Comparison of ENCODE assay signal across 1 cellular context in the genomic region with DNA sequence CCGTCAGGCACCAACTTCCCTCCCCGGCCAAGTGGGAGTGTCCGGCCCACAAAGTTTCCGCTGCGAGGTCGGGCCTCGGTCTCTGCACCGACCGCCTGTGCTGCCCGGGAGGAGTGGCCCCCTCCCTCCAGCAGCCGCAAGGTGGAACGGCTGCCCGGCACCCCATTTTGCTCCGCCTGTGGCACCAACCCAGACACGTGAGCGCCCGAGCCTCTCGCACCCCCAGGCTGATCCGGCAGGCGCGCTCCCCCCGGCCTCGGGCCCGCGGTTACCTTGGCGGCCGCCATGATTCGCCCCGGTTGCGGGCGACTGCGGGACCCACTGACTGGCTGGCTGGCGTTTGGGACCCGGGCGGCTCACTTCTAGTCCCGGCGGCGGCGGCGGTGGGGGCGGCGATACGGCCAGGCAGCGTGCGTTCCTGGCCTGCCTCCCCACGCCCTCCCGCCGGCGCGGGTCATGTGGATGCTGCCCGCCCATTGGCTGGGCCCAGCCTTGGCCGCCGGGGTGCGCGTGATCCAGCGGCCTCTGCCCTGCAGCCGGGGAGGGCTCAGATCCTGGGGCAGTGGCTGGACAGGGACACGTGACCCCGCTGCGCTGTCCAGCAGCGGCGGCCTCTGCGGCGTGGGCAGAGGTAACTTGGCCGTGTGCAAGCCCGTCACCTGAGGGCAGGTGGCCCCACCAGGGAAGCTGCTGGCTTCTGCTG.
A peak's percentile ranks its signal among the peaks of the same experiment; 100 is the strongest.
TF ChIP-seq lines count a peak whose summit lies in the region.

SLC25A13 (minus strand) TSS at position 429 of the 703 bp plus-strand sequence; CDS start at position 287, 142 bp downstream.

TF ChIP-seq in K562, 482 proteins besides CTCF, POLR2A, EP300 and RAD21 (continued from another document and continues in another):
- peak; percentile 97 for TF ChIP-seq TFE3 (CRISPR knock-in tag; IDR thresholded peaks at IDR 0.05)
- TF ChIP-seq ZNF699 (CRISPR knock-in tag; IDR thresholded peaks at IDR 0.05; ENCODE audit: insufficient replicate concordance): no peak
- TF ChIP-seq ZNF239 (CRISPR knock-in tag; IDR thresholded peaks at IDR 0.05): no peak
- TF ChIP-seq ZFP91 (CRISPR knock-in tag; IDR thresholded peaks at IDR 0.05): no peak
- no peak for TF ChIP-seq NFE2L1 (tag; IDR thresholded peaks at IDR 0.05; ENCODE audit: borderline replicate concordance, low read depth)
- TF ChIP-seq POLR2AphosphoS2 (IDR thresholded peaks at IDR 0.05; ENCODE audit: low read length): no peak
- peak; percentile 94 for TF ChIP-seq MIER1 (IDR thresholded peaks at IDR 0.05; ENCODE audit: low read depth)
- peak; percentile 62 for TF ChIP-seq ZNF24 (IDR thresholded peaks at IDR 0.05)
- TF ChIP-seq GTF2B (IDR thresholded peaks at IDR 0.05; ENCODE audit: extremely low read depth, insufficient read length): no peak
- TF ChIP-seq TRIM24 (IDR thresholded peaks at IDR 0.05): peak in 1 of 2 experiments; percentile 29; a peak in 1 of 4 replicates
- TF ChIP-seq TRIM28 (IDR thresholded peaks at IDR 0.05): no peak
- no peak for TF ChIP-seq ZNF695 (CRISPR knock-in tag; IDR thresholded peaks at IDR 0.05)
- TF ChIP-seq SP2 (IDR thresholded peaks at IDR 0.05; ENCODE audit: extremely low read depth, low read depth, low read length, poor library complexity, severe bottlenecking): no peak
- TF ChIP-seq RREB1 (CRISPR knock-in tag; IDR thresholded peaks at IDR 0.05): no peak
- TF ChIP-seq BMI1 (IDR thresholded peaks at IDR 0.05; ENCODE audit: low read length): no peak
- no peak for TF ChIP-seq PTBP1 (IDR thresholded peaks at IDR 0.05; ENCODE audit: low read depth, low read length)
- TF ChIP-seq ZNF146 (CRISPR knock-in tag; IDR thresholded peaks at IDR 0.05; ENCODE audit: unreplicated experiment): peak; percentile 19
- TF ChIP-seq RBM39 (optimal IDR thresholded peaks at IDR 0.05; ENCODE audit: low read depth, low read length): peak; percentile 3
- TF ChIP-seq CHD2 (IDR thresholded peaks at IDR 0.05; ENCODE audit: low read depth, low read length): peak; percentile 31; the same call in 1 of the 2 replicates
- TF ChIP-seq ZNF124 (CRISPR knock-in tag; IDR thresholded peaks at IDR 0.05): no peak
- TF ChIP-seq ZNF445 (CRISPR knock-in tag; IDR thresholded peaks at IDR 0.05; ENCODE audit: low read depth): no peak
- no peak for TF ChIP-seq FUS (optimal IDR thresholded peaks at IDR 0.05; ENCODE audit: low read depth, low read length)
- TF ChIP-seq GABPB1 (CRISPR knock-in tag; IDR thresholded peaks at IDR 0.05): peak; percentile 82
- peak; percentile 63; the same call in 1 of the 2 replicates for TF ChIP-seq FOXJ2 (tag; IDR thresholded peaks at IDR 0.05)
- TF ChIP-seq ZKSCAN3 (CRISPR knock-in tag; IDR thresholded peaks at IDR 0.05): no peak
- TF ChIP-seq EWSR1 (IDR thresholded peaks at IDR 0.05; ENCODE audit: borderline replicate concordance, low read depth, partially characterized antibody): no peak
- TF ChIP-seq ZNF76 (CRISPR knock-in tag; IDR thresholded peaks at IDR 0.05; ENCODE audit: borderline replicate concordance): no peak
- TF ChIP-seq, protein P1, sequence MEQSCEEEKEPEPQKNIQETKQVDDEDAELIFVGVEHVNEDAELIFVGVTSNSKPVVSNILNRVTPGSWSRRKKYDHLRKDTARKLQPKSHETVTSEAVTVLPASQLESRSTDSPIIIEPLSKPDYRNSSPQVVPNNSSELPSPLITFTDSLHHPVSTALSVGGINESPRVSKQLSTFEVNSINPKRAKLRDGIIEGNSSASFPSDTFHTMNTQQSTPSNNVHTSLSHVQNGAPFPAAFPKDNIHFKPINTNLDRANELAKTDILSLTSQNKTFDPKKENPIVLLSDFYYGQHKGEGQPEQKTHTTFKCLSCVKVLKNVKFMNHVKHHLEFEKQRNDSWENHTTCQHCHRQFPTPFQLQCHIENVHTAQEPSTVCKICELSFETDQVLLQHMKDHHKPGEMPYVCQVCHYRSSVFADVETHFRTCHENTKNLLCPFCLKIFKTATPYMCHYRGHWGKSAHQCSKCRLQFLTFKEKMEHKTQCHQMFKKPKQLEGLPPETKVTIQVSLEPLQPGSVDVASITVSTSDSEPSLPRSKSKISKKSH (CRISPR knock-in tag; IDR thresholded peaks at IDR 0.05): no peak
- TF ChIP-seq MTA2 (IDR thresholded peaks at IDR 0.05; ENCODE audit: low read depth): peak; percentile 43; the same call in 1 of the 2 replicates
- TF ChIP-seq, protein P2, sequence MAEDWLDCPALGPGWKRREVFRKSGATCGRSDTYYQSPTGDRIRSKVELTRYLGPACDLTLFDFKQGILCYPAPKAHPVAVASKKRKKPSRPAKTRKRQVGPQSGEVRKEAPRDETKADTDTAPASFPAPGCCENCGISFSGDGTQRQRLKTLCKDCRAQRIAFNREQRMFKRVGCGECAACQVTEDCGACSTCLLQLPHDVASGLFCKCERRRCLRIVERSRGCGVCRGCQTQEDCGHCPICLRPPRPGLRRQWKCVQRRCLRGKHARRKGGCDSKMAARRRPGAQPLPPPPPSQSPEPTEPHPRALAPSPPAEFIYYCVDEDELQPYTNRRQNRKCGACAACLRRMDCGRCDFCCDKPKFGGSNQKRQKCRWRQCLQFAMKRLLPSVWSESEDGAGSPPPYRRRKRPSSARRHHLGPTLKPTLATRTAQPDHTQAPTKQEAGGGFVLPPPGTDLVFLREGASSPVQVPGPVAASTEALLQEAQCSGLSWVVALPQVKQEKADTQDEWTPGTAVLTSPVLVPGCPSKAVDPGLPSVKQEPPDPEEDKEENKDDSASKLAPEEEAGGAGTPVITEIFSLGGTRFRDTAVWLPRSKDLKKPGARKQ (CRISPR knock-in tag; IDR thresholded peaks at IDR 0.05): no peak
- TF ChIP-seq NR2F6 (CRISPR knock-in tag; IDR thresholded peaks at IDR 0.05): no peak
- no peak for TF ChIP-seq STAG1 (CRISPR knock-in tag; IDR thresholded peaks at IDR 0.05; ENCODE audit: borderline replicate concordance)
- TF ChIP-seq HDAC3 (IDR thresholded peaks at IDR 0.05; ENCODE audit: borderline replicate concordance, partially characterized antibody): no peak
- TF ChIP-seq ZNF232 (CRISPR knock-in tag; IDR thresholded peaks at IDR 0.05): peak; percentile 91
- peak; percentile 93 for TF ChIP-seq U2AF1 (optimal IDR thresholded peaks at IDR 0.05; ENCODE audit: low read depth, low read length)
- TF ChIP-seq PPARD (CRISPR knock-in tag; IDR thresholded peaks at IDR 0.05): no peak
- peak; percentile 74 for TF ChIP-seq CBFA2T3 (IDR thresholded peaks at IDR 0.05)
- TF ChIP-seq RBM34 (IDR thresholded peaks at IDR 0.05; ENCODE audit: borderline replicate concordance, insufficient read depth, low read length): 0 out of 2 replicates have a peak, but pooled peaks have one; percentile 41
- TF ChIP-seq, protein P3, sequence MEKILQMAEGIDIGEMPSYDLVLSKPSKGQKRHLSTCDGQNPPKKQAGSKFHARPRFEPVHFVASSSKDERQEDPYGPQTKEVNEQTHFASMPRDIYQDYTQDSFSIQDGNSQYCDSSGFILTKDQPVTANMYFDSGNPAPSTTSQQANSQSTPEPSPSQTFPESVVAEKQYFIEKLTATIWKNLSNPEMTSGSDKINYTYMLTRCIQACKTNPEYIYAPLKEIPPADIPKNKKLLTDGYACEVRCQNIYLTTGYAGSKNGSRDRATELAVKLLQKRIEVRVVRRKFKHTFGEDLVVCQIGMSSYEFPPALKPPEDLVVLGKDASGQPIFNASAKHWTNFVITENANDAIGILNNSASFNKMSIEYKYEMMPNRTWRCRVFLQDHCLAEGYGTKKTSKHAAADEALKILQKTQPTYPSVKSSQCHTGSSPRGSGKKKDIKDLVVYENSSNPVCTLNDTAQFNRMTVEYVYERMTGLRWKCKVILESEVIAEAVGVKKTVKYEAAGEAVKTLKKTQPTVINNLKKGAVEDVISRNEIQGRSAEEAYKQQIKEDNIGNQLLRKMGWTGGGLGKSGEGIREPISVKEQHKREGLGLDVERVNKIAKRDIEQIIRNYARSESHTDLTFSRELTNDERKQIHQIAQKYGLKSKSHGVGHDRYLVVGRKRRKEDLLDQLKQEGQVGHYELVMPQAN (IDR thresholded peaks at IDR 0.05; ENCODE audit: borderline replicate concordance): peak; percentile 81
